ENCODE assay signal across 10 cellular contexts in genomic region chr2:44952806-44953685, GRCh38. TPM values are rescaled to one million over a fixed set of nuclear protein-coding genes. Genes with fewer than 3 reads are reported as not detected.
DNase-seq lines count a peak whose midpoint lies in the region; ATAC-seq and TF ChIP-seq lines count a peak whose summit lies in the region.
"Had no signal": no experiment of that assay in that cellular context is flagged by ENCODE, and none has a peak within 500 bp of the region (broad histone marks: within the 10 kb centered on the region; RNA-seq: fewer than 3 reads in every experiment).

No MANE protein-coding gene starts in this region.

- H3K36me3 Mint-ChIP-seq in mesothelial cell of epicardium = no peaks in the 10 kb centered on the region

- H3K27me3 ChIP-seq in heart left ventricle (peaks cover 27 to 99% (median 78%) of the 10 kb centered on the region in 9 donors), right atrium auricular region (peaks cover 22 to 34% of the 10 kb centered on the region in 2 donors)

- H3K4me1 Mint-ChIP-seq in mesothelial cell of epicardium = peaks cover 23% of the 10 kb centered on the region

- no peaks in the 10 kb centered on the region for H3K9me3 Mint-ChIP-seq in mesothelial cell of epicardium

- TF ChIP-seq CTCF in heart left ventricle (IDR thresholded peaks at IDR 0.05) (no peak), right atrium auricular region (IDR thresholded peaks at IDR 0.05) (no peak), mesothelial cell of epicardium (IDR thresholded peaks at IDR 0.05; ENCODE audit: unreplicated experiment) (no peak)

- 7 to 13% (median 11%) methylated on average over 41 to 44 of the region's 44 CpGs for whole genome bisulfite sequencing in heart left ventricle, 4 donors
- 9% methylated on average over 44 of the region's 44 CpGs for WGBS in urinary bladder

- TF ChIP-seq POLR2A in heart left ventricle (IDR thresholded peaks at IDR 0.05) = no peak

- H3K4me3 ChIP-seq in heart left ventricle = peak overlapping the region in 10 of 12 donors; percentile 17 to 55 (median 42)
- H3K4me3 ChIP-seq in right atrium auricular region = peak overlapping the region in 1 of 2 donors; percentile 38
- peak overlapping the region; percentile 23 for H3K4me3 ChIP-seq in urinary bladder (ENCODE audit: low read depth, low read length)

- no peaks in the 10 kb centered on the region for H3K9me3 ChIP-seq in heart left ventricle
- no peaks in the 10 kb centered on the region for H3K9me3 ChIP-seq in right atrium auricular region

- H3K27me3 Mint-ChIP-seq in mesothelial cell of epicardium (ENCODE audit: low read depth) = peaks cover 98% of the 10 kb centered on the region

- ATAC-seq in heart left ventricle (no peak), HG03469 (IDR thresholded peaks at IDR 0.05; ENCODE audit: unreplicated experiment) (no peak), GM19467 (IDR thresholded peaks at IDR 0.05; ENCODE audit: unreplicated experiment) (no peak)

- no peak overlapping the region for H3K27ac Mint-ChIP-seq in mesothelial cell of epicardium

- no peak overlapping the region for H3K27ac ChIP-seq in heart left ventricle
- H3K27ac ChIP-seq in right atrium auricular region = no peak overlapping the region
- peak overlapping the region; percentile 11 for H3K27ac ChIP-seq in caudate nucleus (ENCODE audit: low read depth, low read length)
- H3K27ac ChIP-seq in urinary bladder (ENCODE audit: low read depth) = no peak overlapping the region

- no peak for DNase-seq in heart left ventricle
- no peak for DNase-seq in right atrium auricular region (ENCODE audit: low spot score)
- DNase-seq in caudate nucleus (lab: John Stamatoyannopoulos, UW) = peak in 2 of 61 donors; percentile 43 to 50
- DNase-seq in mesothelial cell of epicardium (ENCODE audit: low spot score in 2 of 2, unreplicated experiment in 2 of 2) = no peak
- DNase-seq in RKO (ENCODE audit: low spot score) = no peak
- DNase-seq: DMS79 treated with DMSO at 0.1 percent for 48 hours had no signal

- H3K4me3 Mint-ChIP-seq in mesothelial cell of epicardium = peak overlapping the region; percentile 53

- intact Hi-C loops in heart left ventricle (cut with DNase I) = loop anchor here in 9 of 10 donors (5.0 to 10.0 kb wide), 8 partner anchors 236 to 911 kb away; no protein-coding TSS in a partner anchor

- H3K36me3 ChIP-seq in heart left ventricle = no peaks in the 10 kb centered on the region
- no peaks in the 10 kb centered on the region for H3K36me3 ChIP-seq in right atrium auricular region
- no peaks in the 10 kb centered on the region for H3K36me3 ChIP-seq in urinary bladder (ENCODE audit: insufficient read depth)

- H3K4me1 ChIP-seq in heart left ventricle (peaks cover 0 to 44% (median 30%) of the 10 kb centered on the region in 12 donors), right atrium auricular region (peaks cover 0 to 42% of the 10 kb centered on the region in 2 donors), urinary bladder (ENCODE audit: insufficient read depth) (no peaks in the 10 kb centered on the region)

RNA-seq across cellular contexts. Expression of gene SIX3, which starts 11.5 kb away (rescaled TPM):
- total RNA-seq in heart left ventricle (not detected), right atrium auricular region (not detected), mesothelial cell of epicardium (not detected in 3 replicates), urinary bladder (not detected)
- polyA plus RNA-seq in heart left ventricle (not detected), urinary bladder (not detected)
- total RNA-seq: glomerular endothelial cell had no signal

RNA-seq across cellular contexts. Expression of gene SIX2, which starts 56.2 kb away (rescaled TPM):
- total RNA-seq in heart left ventricle = 1 to 10 TPM in 3 of 9 donors, under 1 TPM in 6; 0.32 to 1.8 (median 0.61) TPM
- polyA plus RNA-seq in heart left ventricle = 1 to 10 TPM in 1 of 2 donors, under 1 TPM in 1; 0.99 to 2.0 TPM
- 1 to 10 TPM; 1.1 to 2.3 TPM for total RNA-seq in right atrium auricular region
- total RNA-seq in mesothelial cell of epicardium = 0.11 TPM in 1 of 3 replicates, not detected in the others
- total RNA-seq in urinary bladder = 2.7 TPM
- 1.7 TPM for polyA plus RNA-seq in urinary bladder
